Comparison of ENCODE assay signal across 12 cellular contexts in the genomic region with DNA sequence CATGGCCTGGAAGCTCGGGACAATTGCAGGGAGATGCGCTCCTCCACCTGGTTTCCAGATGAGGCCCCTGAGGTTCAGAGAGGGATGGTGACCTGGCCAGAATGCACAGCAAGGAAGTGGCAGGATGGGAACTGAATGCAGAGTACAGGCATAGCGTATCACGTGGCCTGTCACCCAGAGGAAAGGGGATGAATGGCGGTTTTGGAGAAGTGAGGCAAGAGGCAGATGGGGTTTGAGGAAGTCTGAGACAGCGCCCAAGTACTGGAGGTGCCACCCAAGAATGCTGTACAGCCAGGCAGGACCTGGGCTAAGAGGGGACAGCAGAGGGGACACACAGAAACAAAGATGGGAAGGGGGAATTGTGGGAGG. TPM values are rescaled to one million over a fixed set of nuclear protein-coding genes. Genes with fewer than 3 reads are reported as not detected.
DNase-seq lines count a peak whose midpoint lies in the region; ATAC-seq and TF ChIP-seq lines count a peak whose summit lies in the region.
"Had no signal": no experiment of that assay in that cellular context is flagged by ENCODE, and none has a peak within 500 bp of the region (broad histone marks: within the 10 kb centered on the region; RNA-seq: fewer than 3 reads in every experiment).

No MANE protein-coding gene starts in this region.

- TF ChIP-seq EP300 in gastroesophageal sphincter (IDR thresholded peaks at IDR 0.05) = no peak

- H3K4me1 Mint-ChIP-seq in CD14-positive monocyte = peaks cover 33% of the 10 kb centered on the region
- H3K4me1 Mint-ChIP-seq in progenitor cell of endocrine pancreas (ENCODE audit: low read depth) = no peaks in the 10 kb centered on the region
- H3K4me1 Mint-ChIP-seq: activated T-helper 17 cell treated with anti-CD3 and anti-CD28 coated beads, Interleukin-2, amount 50 U/mL, for 72 hours had no signal

- peak overlapping the region in 3 of 4 donors; percentile 54 to 61 (median 60) for H3K27ac ChIP-seq in gastroesophageal sphincter

- ATAC-seq in gastroesophageal sphincter = no peak
- no peak for ATAC-seq in omental fat pad (ENCODE audit: low FRiP score)
- ATAC-seq: activated T-helper 17 cell treated with anti-CD3 and anti-CD28 coated beads, Interleukin-2, amount 50 U/mL, for 72 hours had no signal

- H3K27me3 Mint-ChIP-seq in CD14-positive monocyte (ENCODE audit: low read depth in 3 of 3) (peaks cover 33 to 51% (median 33%) of the 10 kb centered on the region in 3 donors), progenitor cell of endocrine pancreas (peaks cover 37% of the 10 kb centered on the region)

- DNase-seq in CD14-positive monocyte (ENCODE audit: low spot score) = peak; percentile 89
- DNase-seq in NOMO-1 treated with dmso at 0.1 percent for 144 hours (lab: John Stamatoyannopoulos, UW; ENCODE audit: unreplicated experiment) = peak; percentile 90
- DNase-seq in omental fat pad (ENCODE audit: low spot score) = peak; percentile 24
- no peak for DNase-seq in progenitor cell of endocrine pancreas (ENCODE audit: low spot score, unreplicated experiment)
- DNase-seq in A172 (ENCODE audit: low spot score) = no peak
- no peak for DNase-seq in NCI-H146 (lab: John Stamatoyannopoulos, UW)
- no peak for DNase-seq in NCI-H69 (lab: John Stamatoyannopoulos, UW)
- DNase-seq: mammary epithelial cell, NCI-H1105 treated with DMSO at 0.1 percent for 48 hours, T-helper 2 cell had no signal

- peaks cover 0 to 6% of the 10 kb centered on the region in 2 donors for H3K36me3 ChIP-seq in gastroesophageal sphincter

- no peak overlapping the region for H3K4me3 ChIP-seq in gastroesophageal sphincter

- 65 to 89% methylated on average over 3 to 5 of the region's 6 CpGs for WGBS in gastroesophageal sphincter (ENCODE audit: low coverage in 1 of 2), 2 donors

- no peak for TF ChIP-seq POLR2A in gastroesophageal sphincter (IDR thresholded peaks at IDR 0.05)

- H3K27ac Mint-ChIP-seq in CD14-positive monocyte (peak overlapping the region in 6 of 7 donors; percentile 35 to 87 (median 64)), progenitor cell of endocrine pancreas (no peak overlapping the region)
- H3K27ac Mint-ChIP-seq: activated T-helper 17 cell treated with anti-CD3 and anti-CD28 coated beads, Interleukin-2, amount 50 U/mL, for 72 hours had no signal

- intact Hi-C loops in CD14-positive monocyte (cut with micrococcal nuclease) = no loop called here

- H3K9me3 ChIP-seq in gastroesophageal sphincter = no peaks in the 10 kb centered on the region

- H3K27me3 ChIP-seq in gastroesophageal sphincter = no peaks in the 10 kb centered on the region

- peaks cover 0 to 90% (median 17%) of the 10 kb centered on the region in 3 donors for H3K4me1 ChIP-seq in gastroesophageal sphincter

- no peak for TF ChIP-seq CTCF in CD14-positive monocyte (IDR thresholded peaks at IDR 0.05)
- no peak for TF ChIP-seq CTCF in gastroesophageal sphincter (IDR thresholded peaks at IDR 0.05)
- TF ChIP-seq CTCF in omental fat pad (IDR thresholded peaks at IDR 0.05) = no peak
- no peak for TF ChIP-seq CTCF in progenitor cell of endocrine pancreas (IDR thresholded peaks at IDR 0.05; ENCODE audit: unreplicated experiment)

- no peaks in the 10 kb centered on the region for H3K36me3 Mint-ChIP-seq in CD14-positive monocyte
- H3K36me3 Mint-ChIP-seq in progenitor cell of endocrine pancreas (ENCODE audit: insufficient read depth) = no peaks in the 10 kb centered on the region

- peak overlapping the region in 1 of 2 donors; percentile 81 for H3K4me3 Mint-ChIP-seq in CD14-positive monocyte
- no peak overlapping the region for H3K4me3 Mint-ChIP-seq in progenitor cell of endocrine pancreas (ENCODE audit: low read depth)
- H3K4me3 Mint-ChIP-seq: activated T-helper 17 cell treated with anti-CD3 and anti-CD28 coated beads, Interleukin-2, amount 50 U/mL, for 72 hours had no signal

- H3K9me3 Mint-ChIP-seq in CD14-positive monocyte (peaks cover 0 to 10% (median 3%) of the 10 kb centered on the region in 7 donors), progenitor cell of endocrine pancreas (ENCODE audit: low read depth) (no peaks in the 10 kb centered on the region)
- H3K9me3 Mint-ChIP-seq: activated T-helper 17 cell treated with anti-CD3 and anti-CD28 coated beads, Interleukin-2, amount 50 U/mL, for 72 hours had no signal

RNA-seq across cellular contexts. Expression of gene RAB3IL1, which starts 4.9 kb away (rescaled TPM):
- polyA plus RNA-seq in CD14-positive monocyte = not detected
- 10 to 100 TPM; 11.5 to 22.1 (median 14.7) TPM for total RNA-seq in gastroesophageal sphincter
- 10 to 100 TPM; 18.5 to 37.8 (median 25.4) TPM for total RNA-seq in omental fat pad
- total RNA-seq in progenitor cell of endocrine pancreas = 0.53 and 0.67 TPM in 2 replicates
- 2.4 and 8.5 TPM in 2 replicates for total RNA-seq in A172 (2014; rRNA removed; shearing (Covaris generic))
- total RNA-seq: activated T-helper 17 cell treated with anti-CD3 and anti-CD28 coated beads, Interleukin-2, amount 50 U/mL, for 72 hours had no signal

RNA-seq across cellular contexts. Expression of gene FADS3, which starts 21.2 kb away (rescaled TPM):
- polyA plus RNA-seq in CD14-positive monocyte = 1 to 10 TPM; 2.5 to 5.8 TPM
- total RNA-seq in gastroesophageal sphincter (10 to 100 TPM; 41.6 to 81.6 (median 60.5) TPM), omental fat pad (100 to 1,000 TPM; 111 to 285 (median 246) TPM), progenitor cell of endocrine pancreas (21.2 and 23.7 TPM in 2 replicates)
- total RNA-seq in A172 (2014; rRNA removed; shearing (Covaris generic)) = 139 and 190 TPM in 2 replicates

RNA-seq across cellular contexts. Expression of gene BEST1, which starts 37.6 kb away (rescaled TPM):
- 1 to 10 TPM; 5.9 to 7.4 TPM for polyA plus RNA-seq in CD14-positive monocyte
- total RNA-seq in gastroesophageal sphincter (1 to 10 TPM; 3.0 to 4.0 (median 3.4) TPM), omental fat pad (10 to 100 TPM in 3 of 4 donors, 1 to 10 TPM in 1; 5.8 to 17.0 (median 12.0) TPM), progenitor cell of endocrine pancreas (0.34 and 0.44 TPM in 2 replicates)
- total RNA-seq in A172 (2014; rRNA removed; shearing (Covaris generic)) = 0.79 and 1.00 TPM in 2 replicates

RNA-seq across cellular contexts. Expression of gene FTH1, which starts 54.9 kb away (rescaled TPM):
- over 10,000 TPM in 1 of 2 donors, 1,000 to 10,000 TPM in 1; 8,968 to 11,239 TPM for polyA plus RNA-seq in CD14-positive monocyte
- 1,000 to 10,000 TPM; 1,945 to 2,292 (median 2,070) TPM for total RNA-seq in gastroesophageal sphincter
- 1,000 to 10,000 TPM; 3,477 to 7,075 (median 4,643) TPM for total RNA-seq in omental fat pad
- total RNA-seq in progenitor cell of endocrine pancreas = 1,669 and 1,699 TPM in 2 replicates
- total RNA-seq in A172 (2014; rRNA removed; shearing (Covaris generic)) = 511 and 651 TPM in 2 replicates

Comparison
In these comparisons a context has a peak if more than half of its experiments do, and no peak if none do; other contexts are left out.
1. DNase-seq: peak in CD14-positive monocyte (single experiment), NOMO-1 treated with dmso at 0.1 percent for 144 hours (single experiment) and omental fat pad (single experiment); none in progenitor cell of endocrine pancreas (single experiment), A172 (single experiment), NCI-H146 (single experiment) and NCI-H69 (single experiment).